Comparison of ENCODE assay signal across 8 cellular contexts in genomic region chr17:81553616-81554181, GRCh38. TPM values are rescaled to one million over a fixed set of nuclear protein-coding genes. Genes with fewer than 3 reads are reported as not detected.
DNase-seq lines count a peak whose midpoint lies in the region; ATAC-seq lines count a peak whose summit lies in the region.

No MANE protein-coding gene starts in this region.

- H3K9me3 ChIP-seq in HUES6 (ENCODE audit: control insufficient read depth, insufficient read depth, low read depth, low read length), result no peaks in the 10 kb centered on the region
- H3K9me3 ChIP-seq in SK-N-MC (ENCODE audit: low read depth, low read length), result no peaks in the 10 kb centered on the region
- no peaks in the 10 kb centered on the region for H3K9me3 ChIP-seq in endocrine pancreas (ENCODE audit: control insufficient read depth, low read length)

- no peaks in the 10 kb centered on the region for H3K9me3 Mint-ChIP-seq in naive B cell

- H3K27ac ChIP-seq in HUES6 (ENCODE audit: low read depth, low read length) (no peak overlapping the region), SK-N-MC (no peak overlapping the region)

- H3K27me3 ChIP-seq in HUES6 (ENCODE audit: control insufficient read depth, insufficient read depth, low read length), result no peaks in the 10 kb centered on the region
- H3K27me3 ChIP-seq in endocrine pancreas (ENCODE audit: control insufficient read depth, insufficient read depth, low read length), result no peaks in the 10 kb centered on the region

- H3K4me1 Mint-ChIP-seq in naive B cell, result peaks cover 35 to 48% (median 45%) of the 10 kb centered on the region in 3 donors

- ATAC-seq in naive B cell (ENCODE audit: low read depth in 2 of 2) (no peak), GM18520 (IDR thresholded peaks at IDR 0.05; ENCODE audit: unreplicated experiment) (no peak), HG02759 (IDR thresholded peaks at IDR 0.05; ENCODE audit: unreplicated experiment) (no peak), GM21786 (IDR thresholded peaks at IDR 0.05; ENCODE audit: unreplicated experiment) (no peak)

- H3K36me3 ChIP-seq in HUES6 (ENCODE audit: control insufficient read depth, insufficient read depth, low read length), result peaks cover 38% of the 10 kb centered on the region
- peaks cover 35% of the 10 kb centered on the region for H3K36me3 ChIP-seq in SK-N-MC (ENCODE audit: insufficient read depth, low read length)
- H3K36me3 ChIP-seq in endocrine pancreas (ENCODE audit: control insufficient read depth, insufficient read depth, low read length), result no peaks in the 10 kb centered on the region

- no peaks in the 10 kb centered on the region for H3K27me3 Mint-ChIP-seq in naive B cell

- peak overlapping the region in 5 of 6 donors; percentile 88 to 97 (median 95) for H3K27ac Mint-ChIP-seq in naive B cell

- H3K36me3 Mint-ChIP-seq in naive B cell, result peaks cover 0 to 7% of the 10 kb centered on the region in 2 donors

- peak; percentile 67 for DNase-seq in DMS79 treated with DMSO at 0.1 percent for 48 hours (lab: John Stamatoyannopoulos, UW)
- DNase-seq in SK-N-MC (ENCODE audit: low read depth, low spot score), result no peak
- no peak for DNase-seq in naive B cell

- H3K4me3 Mint-ChIP-seq in naive B cell, result peak overlapping the region; percentile 90 to 97 (median 94)

- H3K9ac ChIP-seq in HUES6 (ENCODE audit: low read length), result peak overlapping the region; percentile 20
- H3K9ac ChIP-seq in SK-N-MC (ENCODE audit: insufficient read length), result no peak overlapping the region
- H3K9ac ChIP-seq in endocrine pancreas (ENCODE audit: control insufficient read depth, insufficient read depth, low read length), result peak overlapping the region; percentile 63

- H3K4me1 ChIP-seq in HUES6 (ENCODE audit: control insufficient read depth, insufficient read depth, low read length) (peaks cover 15% of the 10 kb centered on the region), endocrine pancreas (ENCODE audit: control insufficient read depth, insufficient read depth, low read length) (no peaks in the 10 kb centered on the region)

- H3K4me3 ChIP-seq in HUES6 (ENCODE audit: low read depth, low read length), result peak overlapping the region; percentile 91
- H3K4me3 ChIP-seq in SK-N-MC, result peak overlapping the region; percentile 92
- peak overlapping the region; percentile 33 for H3K4me3 ChIP-seq in endocrine pancreas (ENCODE audit: control insufficient read depth, insufficient read depth, low read length)

RNA-seq across cellular contexts. Expression of gene FAAP100, which starts 1.5 kb away (rescaled TPM):
- polyA plus RNA-seq in naive B cell (ENCODE audit: low read depth in 6 of 6), result 10 to 100 TPM; 12.5 to 31.2 (median 15.1) TPM

RNA-seq across cellular contexts. Expression of gene FSCN2, which starts 25.5 kb away (rescaled TPM):
- polyA plus RNA-seq in naive B cell (ENCODE audit: low read depth in 6 of 6), result under 1 TPM in 5 of 6 donors, not detected in 1; 0.17 to 0.59 (median 0.39) TPM

RNA-seq across cellular contexts. Expression of gene ACTG1, which starts 41.1 kb away (rescaled TPM):
- polyA plus RNA-seq in naive B cell (ENCODE audit: low read depth in 6 of 6), result 1,000 to 10,000 TPM in 1 of 6 donors, 100 to 1,000 TPM in 5; 664 to 1,094 (median 872) TPM

Comparison
In these comparisons a context has a peak if more than half of its experiments do, and no peak if none do; other contexts are left out.
1. H3K4me3 ChIP-seq: peak in every context shown above with its lines; median percentile 92 in SK-N-MC; 91 in HUES6; 33 in endocrine pancreas.